Comparison of ENCODE assay signal across 1 cellular context in the genomic region with DNA sequence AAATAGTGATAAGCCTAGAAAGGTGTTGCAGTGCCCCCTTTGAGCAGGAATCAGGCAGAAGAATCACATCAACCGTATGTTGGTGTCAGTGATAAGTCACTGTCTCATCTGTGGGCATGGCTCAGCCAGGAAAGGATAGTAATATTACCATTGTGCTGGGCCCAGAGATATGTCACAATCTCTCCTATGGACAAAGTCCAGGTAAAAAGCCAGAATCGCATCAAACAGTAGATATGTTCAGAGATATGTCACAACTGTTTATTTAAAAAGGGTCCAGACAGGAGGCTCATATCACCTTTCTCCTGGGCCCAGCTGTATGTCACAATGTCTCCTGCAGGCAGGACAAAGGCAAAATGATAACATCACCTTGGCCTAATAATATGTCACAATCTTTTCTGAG.
A peak's percentile ranks its signal among the peaks of the same experiment; 100 is the strongest.
TF ChIP-seq lines count a peak whose summit lies in the region.

No MANE protein-coding gene starts in this region.

TF ChIP-seq in HepG2, 621 proteins besides CTCF, POLR2A, EP300 and RAD21 (continued from another document and continues in another):
- TF ChIP-seq RNF219 (CRISPR knock-in tag; IDR thresholded peaks at IDR 0.05) = no peak
- TF ChIP-seq ZBTB26 (CRISPR knock-in tag; IDR thresholded peaks at IDR 0.05; ENCODE audit: borderline replicate concordance) = no peak
- TF ChIP-seq STAG1 (CRISPR knock-in tag; IDR thresholded peaks at IDR 0.05) = no peak
- TF ChIP-seq ZNF530 (CRISPR knock-in tag; IDR thresholded peaks at IDR 0.05; ENCODE audit: low read depth) = no peak
- TF ChIP-seq, protein P1, sequence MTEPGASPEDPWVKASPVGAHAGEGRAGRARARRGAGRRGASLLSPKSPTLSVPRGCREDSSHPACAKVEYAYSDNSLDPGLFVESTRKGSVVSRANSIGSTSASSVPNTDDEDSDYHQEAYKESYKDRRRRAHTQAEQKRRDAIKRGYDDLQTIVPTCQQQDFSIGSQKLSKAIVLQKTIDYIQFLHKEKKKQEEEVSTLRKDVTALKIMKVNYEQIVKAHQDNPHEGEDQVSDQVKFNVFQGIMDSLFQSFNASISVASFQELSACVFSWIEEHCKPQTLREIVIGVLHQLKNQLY (CRISPR knock-in tag; IDR thresholded peaks at IDR 0.05) = no peak
- TF ChIP-seq SOX6 (IDR thresholded peaks at IDR 0.05) = no peak
- peak; percentile 89 for TF ChIP-seq SOX6 (CRISPR knock-in tag; IDR thresholded peaks at IDR 0.05)
- 0 out of 2 replicates have a peak, but pooled peaks have one; percentile 25 for TF ChIP-seq BCL6 (CRISPR knock-in tag; IDR thresholded peaks at IDR 0.05)
- no peak for TF ChIP-seq SRSF1 (optimal IDR thresholded peaks at IDR 0.05; ENCODE audit: low read depth, low read length)
- no peak for TF ChIP-seq HDAC6 (IDR thresholded peaks at IDR 0.05; ENCODE audit: low read depth, low read length)
- TF ChIP-seq HMGA1 (CRISPR knock-in tag; conservative IDR thresholded peaks at IDR 0.05) = no peak
- TF ChIP-seq HNRNPK (IDR thresholded peaks at IDR 0.05; ENCODE audit: low read depth, low read length, poor library complexity, severe bottlenecking) = no peak
- TF ChIP-seq ONECUT2 (CRISPR knock-in tag; IDR thresholded peaks at IDR 0.05) = no peak
- TF ChIP-seq, protein P2, sequence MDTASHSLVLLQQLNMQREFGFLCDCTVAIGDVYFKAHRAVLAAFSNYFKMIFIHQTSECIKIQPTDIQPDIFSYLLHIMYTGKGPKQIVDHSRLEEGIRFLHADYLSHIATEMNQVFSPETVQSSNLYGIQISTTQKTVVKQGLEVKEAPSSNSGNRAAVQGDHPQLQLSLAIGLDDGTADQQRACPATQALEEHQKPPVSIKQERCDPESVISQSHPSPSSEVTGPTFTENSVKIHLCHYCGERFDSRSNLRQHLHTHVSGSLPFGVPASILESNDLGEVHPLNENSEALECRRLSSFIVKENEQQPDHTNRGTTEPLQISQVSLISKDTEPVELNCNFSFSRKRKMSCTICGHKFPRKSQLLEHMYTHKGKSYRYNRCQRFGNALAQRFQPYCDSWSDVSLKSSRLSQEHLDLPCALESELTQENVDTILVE (CRISPR knock-in tag; IDR thresholded peaks at IDR 0.05) = no peak
- no peak for TF ChIP-seq SP5 (CRISPR knock-in tag; IDR thresholded peaks at IDR 0.05; ENCODE audit: borderline replicate concordance, low read depth)
- TF ChIP-seq MED1 (CRISPR knock-in tag; IDR thresholded peaks at IDR 0.05) = no peak
- TF ChIP-seq, protein P3, sequence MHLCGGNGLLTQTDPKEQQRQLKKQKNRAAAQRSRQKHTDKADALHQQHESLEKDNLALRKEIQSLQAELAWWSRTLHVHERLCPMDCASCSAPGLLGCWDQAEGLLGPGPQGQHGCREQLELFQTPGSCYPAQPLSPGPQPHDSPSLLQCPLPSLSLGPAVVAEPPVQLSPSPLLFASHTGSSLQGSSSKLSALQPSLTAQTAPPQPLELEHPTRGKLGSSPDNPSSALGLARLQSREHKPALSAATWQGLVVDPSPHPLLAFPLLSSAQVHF (CRISPR knock-in tag; IDR thresholded peaks at IDR 0.05) = no peak
- TF ChIP-seq, protein P4, sequence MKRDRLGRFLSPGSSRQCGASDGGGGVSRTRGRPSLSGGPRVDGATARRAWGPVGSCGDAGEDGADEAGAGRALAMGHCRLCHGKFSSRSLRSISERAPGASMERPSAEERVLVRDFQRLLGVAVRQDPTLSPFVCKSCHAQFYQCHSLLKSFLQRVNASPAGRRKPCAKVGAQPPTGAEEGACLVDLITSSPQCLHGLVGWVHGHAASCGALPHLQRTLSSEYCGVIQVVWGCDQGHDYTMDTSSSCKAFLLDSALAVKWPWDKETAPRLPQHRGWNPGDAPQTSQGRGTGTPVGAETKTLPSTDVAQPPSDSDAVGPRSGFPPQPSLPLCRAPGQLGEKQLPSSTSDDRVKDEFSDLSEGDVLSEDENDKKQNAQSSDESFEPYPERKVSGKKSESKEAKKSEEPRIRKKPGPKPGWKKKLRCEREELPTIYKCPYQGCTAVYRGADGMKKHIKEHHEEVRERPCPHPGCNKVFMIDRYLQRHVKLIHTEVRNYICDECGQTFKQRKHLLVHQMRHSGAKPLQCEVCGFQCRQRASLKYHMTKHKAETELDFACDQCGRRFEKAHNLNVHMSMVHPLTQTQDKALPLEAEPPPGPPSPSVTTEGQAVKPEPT (CRISPR knock-in tag; IDR thresholded peaks at IDR 0.05; ENCODE audit: low read depth) = no peak
- no peak for TF ChIP-seq ZNF772 (CRISPR knock-in tag; IDR thresholded peaks at IDR 0.05)
- TF ChIP-seq JARID2 (CRISPR knock-in tag; IDR thresholded peaks at IDR 0.05; ENCODE audit: insufficient replicate concordance) = no peak
- TF ChIP-seq KLF13 (CRISPR knock-in tag; IDR thresholded peaks at IDR 0.05) = no peak
- TF ChIP-seq ZBTB2 (CRISPR knock-in tag; IDR thresholded peaks at IDR 0.05; ENCODE audit: low read depth) = no peak
- no peak for TF ChIP-seq TBX3 (IDR thresholded peaks at IDR 0.05; ENCODE audit: borderline replicate concordance)
- TF ChIP-seq MAFF (IDR thresholded peaks at IDR 0.05; ENCODE audit: low read depth, low read length) = no peak
- peak; percentile 42; the same call in 1 of the 2 replicates for TF ChIP-seq GATAD2A (CRISPR knock-in tag; IDR thresholded peaks at IDR 0.05)
- no peak for TF ChIP-seq PLRG1 (conservative IDR thresholded peaks at IDR 0.05)
- TF ChIP-seq, protein P5, sequence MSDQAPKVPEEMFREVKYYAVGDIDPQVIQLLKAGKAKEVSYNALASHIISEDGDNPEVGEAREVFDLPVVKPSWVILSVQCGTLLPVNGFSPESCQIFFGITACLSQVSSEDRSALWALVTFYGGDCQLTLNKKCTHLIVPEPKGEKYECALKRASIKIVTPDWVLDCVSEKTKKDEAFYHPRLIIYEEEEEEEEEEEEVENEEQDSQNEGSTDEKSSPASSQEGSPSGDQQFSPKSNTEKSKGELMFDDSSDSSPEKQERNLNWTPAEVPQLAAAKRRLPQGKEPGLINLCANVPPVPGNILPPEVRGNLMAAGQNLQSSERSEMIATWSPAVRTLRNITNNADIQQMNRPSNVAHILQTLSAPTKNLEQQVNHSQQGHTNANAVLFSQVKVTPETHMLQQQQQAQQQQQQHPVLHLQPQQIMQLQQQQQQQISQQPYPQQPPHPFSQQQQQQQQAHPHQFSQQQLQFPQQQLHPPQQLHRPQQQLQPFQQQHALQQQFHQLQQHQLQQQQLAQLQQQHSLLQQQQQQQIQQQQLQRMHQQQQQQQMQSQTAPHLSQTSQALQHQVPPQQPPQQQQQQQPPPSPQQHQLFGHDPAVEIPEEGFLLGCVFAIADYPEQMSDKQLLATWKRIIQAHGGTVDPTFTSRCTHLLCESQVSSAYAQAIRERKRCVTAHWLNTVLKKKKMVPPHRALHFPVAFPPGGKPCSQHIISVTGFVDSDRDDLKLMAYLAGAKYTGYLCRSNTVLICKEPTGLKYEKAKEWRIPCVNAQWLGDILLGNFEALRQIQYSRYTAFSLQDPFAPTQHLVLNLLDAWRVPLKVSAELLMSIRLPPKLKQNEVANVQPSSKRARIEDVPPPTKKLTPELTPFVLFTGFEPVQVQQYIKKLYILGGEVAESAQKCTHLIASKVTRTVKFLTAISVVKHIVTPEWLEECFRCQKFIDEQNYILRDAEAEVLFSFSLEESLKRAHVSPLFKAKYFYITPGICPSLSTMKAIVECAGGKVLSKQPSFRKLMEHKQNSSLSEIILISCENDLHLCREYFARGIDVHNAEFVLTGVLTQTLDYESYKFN (CRISPR knock-in tag; conservative IDR thresholded peaks at IDR 0.05) = peak; percentile 31; the same call in 1 of the 2 replicates
- no peak for TF ChIP-seq HNRNPH1 (optimal IDR thresholded peaks at IDR 0.05; ENCODE audit: low read depth, low read length)
- peak; percentile 78 for TF ChIP-seq ZNF792 (CRISPR knock-in tag; IDR thresholded peaks at IDR 0.05)
- TF ChIP-seq ZNF138 (CRISPR knock-in tag; IDR thresholded peaks at IDR 0.05; ENCODE audit: low read depth) = no peak
- no peak for TF ChIP-seq ZNF598 (CRISPR knock-in tag; IDR thresholded peaks at IDR 0.05; ENCODE audit: borderline replicate concordance)
- no peak for TF ChIP-seq ZNF205 (CRISPR knock-in tag; IDR thresholded peaks at IDR 0.05)
- TF ChIP-seq, protein P6, sequence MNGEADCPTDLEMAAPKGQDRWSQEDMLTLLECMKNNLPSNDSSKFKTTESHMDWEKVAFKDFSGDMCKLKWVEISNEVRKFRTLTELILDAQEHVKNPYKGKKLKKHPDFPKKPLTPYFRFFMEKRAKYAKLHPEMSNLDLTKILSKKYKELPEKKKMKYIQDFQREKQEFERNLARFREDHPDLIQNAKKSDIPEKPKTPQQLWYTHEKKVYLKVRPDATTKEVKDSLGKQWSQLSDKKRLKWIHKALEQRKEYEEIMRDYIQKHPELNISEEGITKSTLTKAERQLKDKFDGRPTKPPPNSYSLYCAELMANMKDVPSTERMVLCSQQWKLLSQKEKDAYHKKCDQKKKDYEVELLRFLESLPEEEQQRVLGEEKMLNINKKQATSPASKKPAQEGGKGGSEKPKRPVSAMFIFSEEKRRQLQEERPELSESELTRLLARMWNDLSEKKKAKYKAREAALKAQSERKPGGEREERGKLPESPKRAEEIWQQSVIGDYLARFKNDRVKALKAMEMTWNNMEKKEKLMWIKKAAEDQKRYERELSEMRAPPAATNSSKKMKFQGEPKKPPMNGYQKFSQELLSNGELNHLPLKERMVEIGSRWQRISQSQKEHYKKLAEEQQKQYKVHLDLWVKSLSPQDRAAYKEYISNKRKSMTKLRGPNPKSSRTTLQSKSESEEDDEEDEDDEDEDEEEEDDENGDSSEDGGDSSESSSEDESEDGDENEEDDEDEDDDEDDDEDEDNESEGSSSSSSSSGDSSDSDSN (CRISPR knock-in tag; IDR thresholded peaks at IDR 0.05) = no peak
- TF ChIP-seq, protein P7, sequence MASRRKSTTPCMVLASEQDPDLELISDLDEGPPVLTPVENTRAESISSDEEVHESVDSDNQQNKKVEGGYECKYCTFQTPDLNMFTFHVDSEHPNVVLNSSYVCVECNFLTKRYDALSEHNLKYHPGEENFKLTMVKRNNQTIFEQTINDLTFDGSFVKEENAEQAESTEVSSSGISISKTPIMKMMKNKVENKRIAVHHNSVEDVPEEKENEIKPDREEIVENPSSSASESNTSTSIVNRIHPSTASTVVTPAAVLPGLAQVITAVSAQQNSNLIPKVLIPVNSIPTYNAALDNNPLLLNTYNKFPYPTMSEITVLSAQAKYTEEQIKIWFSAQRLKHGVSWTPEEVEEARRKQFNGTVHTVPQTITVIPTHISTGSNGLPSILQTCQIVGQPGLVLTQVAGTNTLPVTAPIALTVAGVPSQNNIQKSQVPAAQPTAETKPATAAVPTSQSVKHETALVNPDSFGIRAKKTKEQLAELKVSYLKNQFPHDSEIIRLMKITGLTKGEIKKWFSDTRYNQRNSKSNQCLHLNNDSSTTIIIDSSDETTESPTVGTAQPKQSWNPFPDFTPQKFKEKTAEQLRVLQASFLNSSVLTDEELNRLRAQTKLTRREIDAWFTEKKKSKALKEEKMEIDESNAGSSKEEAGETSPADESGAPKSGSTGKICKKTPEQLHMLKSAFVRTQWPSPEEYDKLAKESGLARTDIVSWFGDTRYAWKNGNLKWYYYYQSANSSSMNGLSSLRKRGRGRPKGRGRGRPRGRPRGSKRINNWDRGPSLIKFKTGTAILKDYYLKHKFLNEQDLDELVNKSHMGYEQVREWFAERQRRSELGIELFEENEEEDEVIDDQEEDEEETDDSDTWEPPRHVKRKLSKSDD (CRISPR knock-in tag; IDR thresholded peaks at IDR 0.05; ENCODE audit: low read depth) = no peak
- no peak for TF ChIP-seq PHF21A (CRISPR knock-in tag; IDR thresholded peaks at IDR 0.05)
- TF ChIP-seq ZNF709 (CRISPR knock-in tag; IDR thresholded peaks at IDR 0.05) = no peak
- TF ChIP-seq NFRKB (IDR thresholded peaks at IDR 0.05) = no peak
